In the genomic region with DNA sequence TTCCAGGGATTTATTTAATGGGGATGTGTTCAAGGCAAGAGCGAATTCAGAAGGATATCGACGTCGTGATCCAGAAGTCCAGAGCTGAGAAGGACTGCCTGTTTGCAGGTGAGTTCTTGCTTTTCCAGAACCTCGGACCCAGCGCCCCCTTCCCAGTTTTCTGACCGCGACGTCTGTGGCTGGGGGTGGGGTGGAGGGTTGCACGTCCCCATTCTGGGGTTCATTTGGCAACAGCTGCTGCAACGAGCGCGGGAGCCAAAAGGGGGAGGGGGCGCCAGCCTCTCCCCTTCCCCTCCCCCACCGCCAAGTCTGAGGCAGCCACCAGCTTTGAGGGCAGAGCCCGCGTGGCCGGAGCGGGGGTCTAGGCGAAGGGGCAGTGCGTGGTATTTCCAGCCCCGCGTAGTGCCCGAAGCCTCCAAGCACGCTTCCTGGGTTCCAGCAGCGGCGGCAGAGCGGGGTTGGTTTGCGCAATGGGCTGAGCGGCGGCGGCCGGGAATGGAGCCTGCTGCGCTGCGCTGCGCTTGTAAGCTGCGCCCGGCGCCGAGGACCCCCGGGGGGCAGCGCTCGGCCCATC, we compare ENCODE assay signal across 8 cellular contexts. TPM values are rescaled to one million over a fixed set of nuclear protein-coding genes. Genes with fewer than 3 reads are reported as not detected.
A peak's percentile ranks its signal among the peaks of the same experiment; 100 is the strongest.
DNase-seq lines count a peak whose midpoint lies in the region; ATAC-seq and TF ChIP-seq lines count a peak whose summit lies in the region.

No MANE protein-coding gene starts in this region.

- H3K27ac ChIP-seq in aorta (ENCODE audit: low read depth in 1 of 2, low read length in 2 of 2): peak overlapping the region; percentile 1 to 78

- H3K9me3 ChIP-seq in aorta (ENCODE audit: control insufficient read depth, low read length): no peaks in the 10 kb centered on the region

- peak; percentile 38 for ATAC-seq in HG02623 (IDR thresholded peaks at IDR 0.05; ENCODE audit: unreplicated experiment)
- peak; percentile 60 for ATAC-seq in aorta (ENCODE audit: low FRiP score)

- peaks cover 3% of the 10 kb centered on the region for H3K27me3 Mint-ChIP-seq in neural crest cell (ENCODE audit: low read depth)

- peak overlapping the region; percentile 90 for H3K27ac Mint-ChIP-seq in neural crest cell (ENCODE audit: unreplicated experiment)

- TF ChIP-seq CTCF in fibroblast of the aortic adventitia (IDR thresholded peaks at IDR 0.05; ENCODE audit: insufficient read depth, low read length) (no peak), neural crest cell (conservative IDR thresholded peaks at IDR 0.05) (no peak)

- no peaks in the 10 kb centered on the region for H3K9me3 Mint-ChIP-seq in neural crest cell

- peaks cover under 1% of the 10 kb centered on the region for H3K36me3 Mint-ChIP-seq in neural crest cell (ENCODE audit: low read depth)

- intact Hi-C loops in aorta (cut with DNase I): loop anchor here (5.0 to 10.0 kb wide), 2 partner anchors 78 to 80 kb away; no protein-coding TSS in a partner anchor

- WGBS in aorta, 2 donors: 0 to 1% methylated on average over 35 to 43 of the region's 43 CpGs

- no peaks in the 10 kb centered on the region for H3K4me1 ChIP-seq in aorta (ENCODE audit: control insufficient read depth in 1 of 2, insufficient read depth in 2 of 2, low read length in 2 of 2)

- H3K4me3 Mint-ChIP-seq in neural crest cell: peak overlapping the region; percentile 97

- peaks cover 32% of the 10 kb centered on the region for H3K4me1 Mint-ChIP-seq in neural crest cell

- no peaks in the 10 kb centered on the region for H3K27me3 ChIP-seq in aorta (ENCODE audit: control insufficient read depth in 1 of 2, insufficient read depth in 2 of 2, low read length in 1 of 2)

- peak overlapping the region; percentile 93 for H3K4me3 ChIP-seq in fibroblast of the aortic adventitia (ENCODE audit: low read depth, low read length)
- peak overlapping the region; percentile 40 to 75 for H3K4me3 ChIP-seq in aorta (ENCODE audit: low read length in 2 of 2)

- no peaks in the 10 kb centered on the region for H3K36me3 ChIP-seq in aorta (ENCODE audit: control insufficient read depth in 1 of 2, insufficient read depth in 2 of 2, low read length in 1 of 2)

- peak; percentile 32 to 55 (median 40) for DNase-seq in activated CD4-positive, CD25-positive, alpha-beta regulatory T cell (lab: John Stamatoyannopoulos, UW)
- DNase-seq in activated CD4-positive, CD25-positive, alpha-beta regulatory T cell treated with anti-CD3 and anti-CD28 coated beads, Interleukin-2, amount 50 U/mL, for 72 hours: no peak
- DNase-seq in NCI-H1048 (lab: John Stamatoyannopoulos, UW) (peak; percentile 10), activated T-cell treated with anti-CD3 and anti-CD28 coated beads for 4 hours (peak; percentile 38), fibroblast of the aortic adventitia (ENCODE audit: low read depth) (peak; percentile 54), neural crest cell (ENCODE audit: low read depth, low spot score) (peak; percentile 57), aorta (peak; percentile 80 to 89)

RNA-seq across cellular contexts. Expression of a gene that starts 0.7 kb away (rescaled TPM):
- total RNA-seq in fibroblast of the aortic adventitia (ENCODE audit: low replicate concordance) (8.2 and 20.1 TPM in 2 replicates), neural crest cell (31.0 and 39.7 TPM in 2 replicates), aorta (10 to 100 TPM; 28.2 to 47.6 TPM)
- polyA plus RNA-seq in aorta: 10 to 100 TPM in 1 of 2 donors, 1 to 10 TPM in 1; 5.3 to 10.8 TPM
